3 cellular contexts compared by ENCODE assay signal in the genomic region with DNA sequence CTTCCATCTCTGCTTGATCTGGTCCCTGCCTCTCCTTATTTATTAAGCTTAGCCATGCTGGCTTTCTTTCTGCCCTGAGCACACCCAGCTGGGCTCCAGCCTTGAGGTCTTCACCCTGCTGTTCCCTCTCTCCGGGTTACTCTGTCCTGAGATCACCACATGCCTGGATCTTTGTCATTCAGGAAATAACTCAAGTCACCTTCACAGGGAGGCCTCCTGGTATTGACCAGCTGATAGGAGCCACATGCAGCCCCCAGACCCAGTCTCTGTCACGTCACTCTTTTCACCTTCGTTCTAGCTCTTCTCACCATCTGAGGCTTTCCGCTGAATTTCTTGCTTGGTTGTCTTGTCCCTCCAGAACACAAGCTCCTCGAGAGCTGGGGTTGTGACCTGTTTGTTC.
A peak's percentile ranks its signal among the peaks of the same experiment; 100 is the strongest.
TF ChIP-seq lines count a peak whose summit lies in the region.

No MANE protein-coding gene starts in this region.

TF ChIP-seq in GM23338, 12 proteins besides CTCF, POLR2A, EP300 and RAD21 (continues in another document):
- TF ChIP-seq CREB1 (CRISPR knock-in tag; IDR thresholded peaks at IDR 0.05; ENCODE audit: low read depth) (no peak), NANOG (IDR thresholded peaks at IDR 0.05; ENCODE audit: borderline replicate concordance) (no peak), ZNF114 (CRISPR knock-in tag; IDR thresholded peaks at IDR 0.05) (no peak), EZH2phosphoT487 (IDR thresholded peaks at IDR 0.05; ENCODE audit: unreplicated experiment) (no peak), STAT1 (IDR thresholded peaks at IDR 0.05; ENCODE audit: unreplicated experiment) (no peak), EZH2 (IDR thresholded peaks at IDR 0.05; ENCODE audit: low read depth, unreplicated experiment) (no peak), ZNF331 (CRISPR knock-in tag; IDR thresholded peaks at IDR 0.05; ENCODE audit: low read depth) (no peak)
- TF ChIP-seq, protein P1, sequence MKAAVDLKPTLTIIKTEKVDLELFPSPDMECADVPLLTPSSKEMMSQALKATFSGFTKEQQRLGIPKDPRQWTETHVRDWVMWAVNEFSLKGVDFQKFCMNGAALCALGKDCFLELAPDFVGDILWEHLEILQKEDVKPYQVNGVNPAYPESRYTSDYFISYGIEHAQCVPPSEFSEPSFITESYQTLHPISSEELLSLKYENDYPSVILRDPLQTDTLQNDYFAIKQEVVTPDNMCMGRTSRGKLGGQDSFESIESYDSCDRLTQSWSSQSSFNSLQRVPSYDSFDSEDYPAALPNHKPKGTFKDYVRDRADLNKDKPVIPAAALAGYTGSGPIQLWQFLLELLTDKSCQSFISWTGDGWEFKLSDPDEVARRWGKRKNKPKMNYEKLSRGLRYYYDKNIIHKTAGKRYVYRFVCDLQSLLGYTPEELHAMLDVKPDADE (IDR thresholded peaks at IDR 0.05) = no peak
- TF ChIP-seq, protein P2, sequence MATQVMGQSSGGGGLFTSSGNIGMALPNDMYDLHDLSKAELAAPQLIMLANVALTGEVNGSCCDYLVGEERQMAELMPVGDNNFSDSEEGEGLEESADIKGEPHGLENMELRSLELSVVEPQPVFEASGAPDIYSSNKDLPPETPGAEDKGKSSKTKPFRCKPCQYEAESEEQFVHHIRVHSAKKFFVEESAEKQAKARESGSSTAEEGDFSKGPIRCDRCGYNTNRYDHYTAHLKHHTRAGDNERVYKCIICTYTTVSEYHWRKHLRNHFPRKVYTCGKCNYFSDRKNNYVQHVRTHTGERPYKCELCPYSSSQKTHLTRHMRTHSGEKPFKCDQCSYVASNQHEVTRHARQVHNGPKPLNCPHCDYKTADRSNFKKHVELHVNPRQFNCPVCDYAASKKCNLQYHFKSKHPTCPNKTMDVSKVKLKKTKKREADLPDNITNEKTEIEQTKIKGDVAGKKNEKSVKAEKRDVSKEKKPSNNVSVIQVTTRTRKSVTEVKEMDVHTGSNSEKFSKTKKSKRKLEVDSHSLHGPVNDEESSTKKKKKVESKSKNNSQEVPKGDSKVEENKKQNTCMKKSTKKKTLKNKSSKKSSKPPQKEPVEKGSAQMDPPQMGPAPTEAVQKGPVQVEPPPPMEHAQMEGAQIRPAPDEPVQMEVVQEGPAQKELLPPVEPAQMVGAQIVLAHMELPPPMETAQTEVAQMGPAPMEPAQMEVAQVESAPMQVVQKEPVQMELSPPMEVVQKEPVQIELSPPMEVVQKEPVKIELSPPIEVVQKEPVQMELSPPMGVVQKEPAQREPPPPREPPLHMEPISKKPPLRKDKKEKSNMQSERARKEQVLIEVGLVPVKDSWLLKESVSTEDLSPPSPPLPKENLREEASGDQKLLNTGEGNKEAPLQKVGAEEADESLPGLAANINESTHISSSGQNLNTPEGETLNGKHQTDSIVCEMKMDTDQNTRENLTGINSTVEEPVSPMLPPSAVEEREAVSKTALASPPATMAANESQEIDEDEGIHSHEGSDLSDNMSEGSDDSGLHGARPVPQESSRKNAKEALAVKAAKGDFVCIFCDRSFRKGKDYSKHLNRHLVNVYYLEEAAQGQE (IDR thresholded peaks at IDR 0.05; ENCODE audit: unreplicated experiment) = no peak

TF ChIP-seq in WTC11, 78 proteins besides CTCF, POLR2A, EP300 and RAD21:
- TF ChIP-seq ZNF423 (CRISPR knock-in tag; IDR thresholded peaks at IDR 0.05) (peak; percentile 73), EMX1 (CRISPR knock-in tag; IDR thresholded peaks at IDR 0.05) (no peak)

TF ChIP-seq in H1, 55 proteins besides CTCF, POLR2A, EP300 and RAD21:
- no peak for TF ChIP-seq RXRA (IDR thresholded peaks at IDR 0.05; ENCODE audit: insufficient read depth, low read depth, low read length)
- no peak for TF ChIP-seq POLR2AphosphoS5 (IDR thresholded peaks at IDR 0.05; ENCODE audit: low read depth, low read length)
- TF ChIP-seq TBP (IDR thresholded peaks at IDR 0.05; ENCODE audit: low read depth, low read length) = no peak
